ENCODE assay signal across 1 cellular context in genomic region chr17:76868176-76868668, GRCh38.
TF ChIP-seq lines count a peak whose summit lies in the region.

TSS of gene MGAT5B (plus strand) at chr17:76868404. CDS start at chr17:76869030, 626 bp downstream.

TF ChIP-seq in HepG2, 621 proteins besides CTCF, POLR2A, EP300 and RAD21 (continued from another document):
- TF ChIP-seq TFDP1 (CRISPR knock-in tag; IDR thresholded peaks at IDR 0.05; ENCODE audit: borderline replicate concordance) (peak; percentile 27; the same call in 1 of the 2 replicates), SAFB2 (CRISPR knock-in tag; IDR thresholded peaks at IDR 0.05; ENCODE audit: borderline replicate concordance, low read depth) (peak; percentile 57; the same call in 1 of the 2 replicates), RELA (CRISPR knock-in tag; IDR thresholded peaks at IDR 0.05) (0 out of 2 replicates have a peak, but pooled peaks have one; percentile 44), HNF4G (IDR thresholded peaks at IDR 0.05; ENCODE audit: borderline replicate concordance, low read depth, low read length) (no peak), HNF4G (CRISPR knock-in tag; IDR thresholded peaks at IDR 0.05; ENCODE audit: borderline replicate concordance, low read depth) (peak; percentile 63; the same call in 1 of the 2 replicates), STAG1 (CRISPR knock-in tag; IDR thresholded peaks at IDR 0.05) (peak; percentile 92), SRY (CRISPR knock-in tag; IDR thresholded peaks at IDR 0.05) (0 out of 2 replicates have a peak, but pooled peaks have one; percentile 61), ZNF576 (CRISPR knock-in tag; IDR thresholded peaks at IDR 0.05) (no peak), TIGD3 (CRISPR knock-in tag; IDR thresholded peaks at IDR 0.05; ENCODE audit: borderline replicate concordance) (no peak), ZNF142 (CRISPR knock-in tag; IDR thresholded peaks at IDR 0.05) (0 out of 2 replicates have a peak, but pooled peaks have one; percentile 36), ELF3 (CRISPR knock-in tag; IDR thresholded peaks at IDR 0.05) (0 out of 2 replicates have a peak, but pooled peaks have one; percentile 23), ZNF83 (CRISPR knock-in tag; IDR thresholded peaks at IDR 0.05; ENCODE audit: borderline replicate concordance) (0 out of 2 replicates have a peak, but pooled peaks have one; percentile 49), ATF4 (CRISPR knock-in tag; IDR thresholded peaks at IDR 0.05) (no peak), ARNT2 (CRISPR knock-in tag; IDR thresholded peaks at IDR 0.05; ENCODE audit: low read depth) (0 out of 2 replicates have a peak, but pooled peaks have one; percentile 49), IRX3 (CRISPR knock-in tag; IDR thresholded peaks at IDR 0.05; ENCODE audit: borderline replicate concordance, low read depth) (peak; percentile 38; the same call in 1 of the 2 replicates), ZNF749 (CRISPR knock-in tag; IDR thresholded peaks at IDR 0.05; ENCODE audit: borderline replicate concordance) (no peak), GABPA (IDR thresholded peaks at IDR 0.05; ENCODE audit: low read depth, low read length) (no peak), GABPA (CRISPR knock-in tag; IDR thresholded peaks at IDR 0.05; ENCODE audit: low read depth) (no peak), SMC3 (IDR thresholded peaks at IDR 0.05; ENCODE audit: low read length) (peak; percentile 43; the same call in 1 of the 2 replicates), ZFP82 (CRISPR knock-in tag; IDR thresholded peaks at IDR 0.05; ENCODE audit: borderline replicate concordance) (0 out of 2 replicates have a peak, but pooled peaks have one; percentile 32), ZNF891 (CRISPR knock-in tag; IDR thresholded peaks at IDR 0.05) (0 out of 2 replicates have a peak, but pooled peaks have one; percentile 5), TMF1 (CRISPR knock-in tag; IDR thresholded peaks at IDR 0.05; ENCODE audit: low read depth) (peak; percentile 64; the same call in 1 of the 2 replicates), HES4 (CRISPR knock-in tag; IDR thresholded peaks at IDR 0.05; ENCODE audit: borderline replicate concordance) (no peak; the same call in 1 of the 2 replicates), ESRRA (CRISPR knock-in tag; IDR thresholded peaks at IDR 0.05; ENCODE audit: low read depth) (peak; percentile 44; the same call in 1 of the 2 replicates), ZNF296 (CRISPR knock-in tag; conservative IDR thresholded peaks at IDR 0.05) (no peak), ZNF329 (CRISPR knock-in tag; IDR thresholded peaks at IDR 0.05; ENCODE audit: low read depth) (0 out of 2 replicates have a peak, but pooled peaks have one; percentile 49), TEF (CRISPR knock-in tag; IDR thresholded peaks at IDR 0.05) (no peak), SALL2 (CRISPR knock-in tag; IDR thresholded peaks at IDR 0.05) (0 out of 2 replicates have a peak, but pooled peaks have one; percentile 25), POLR2AphosphoS2 (IDR thresholded peaks at IDR 0.05; ENCODE audit: low read depth, low read length) (no peak), CAMTA2 (CRISPR knock-in tag; IDR thresholded peaks at IDR 0.05; ENCODE audit: borderline replicate concordance) (peak; percentile 38; the same call in 1 of the 2 replicates), ZNF468 (CRISPR knock-in tag; IDR thresholded peaks at IDR 0.05) (no peak), ZNF598 (CRISPR knock-in tag; IDR thresholded peaks at IDR 0.05; ENCODE audit: borderline replicate concordance) (no peak), ZNF768 (CRISPR knock-in tag; IDR thresholded peaks at IDR 0.05) (peak; percentile 23; the same call in 1 of the 2 replicates), ZNF549 (CRISPR knock-in tag; IDR thresholded peaks at IDR 0.05) (no peak), CCDC6 (CRISPR knock-in tag; IDR thresholded peaks at IDR 0.05) (peak; percentile 83; the same call in 1 of the 2 replicates), ZNF777 (CRISPR knock-in tag; IDR thresholded peaks at IDR 0.05) (peak; percentile 76)
TF ChIP-seq in HepG2: peak in this region for 42.
